In the genomic region with DNA sequence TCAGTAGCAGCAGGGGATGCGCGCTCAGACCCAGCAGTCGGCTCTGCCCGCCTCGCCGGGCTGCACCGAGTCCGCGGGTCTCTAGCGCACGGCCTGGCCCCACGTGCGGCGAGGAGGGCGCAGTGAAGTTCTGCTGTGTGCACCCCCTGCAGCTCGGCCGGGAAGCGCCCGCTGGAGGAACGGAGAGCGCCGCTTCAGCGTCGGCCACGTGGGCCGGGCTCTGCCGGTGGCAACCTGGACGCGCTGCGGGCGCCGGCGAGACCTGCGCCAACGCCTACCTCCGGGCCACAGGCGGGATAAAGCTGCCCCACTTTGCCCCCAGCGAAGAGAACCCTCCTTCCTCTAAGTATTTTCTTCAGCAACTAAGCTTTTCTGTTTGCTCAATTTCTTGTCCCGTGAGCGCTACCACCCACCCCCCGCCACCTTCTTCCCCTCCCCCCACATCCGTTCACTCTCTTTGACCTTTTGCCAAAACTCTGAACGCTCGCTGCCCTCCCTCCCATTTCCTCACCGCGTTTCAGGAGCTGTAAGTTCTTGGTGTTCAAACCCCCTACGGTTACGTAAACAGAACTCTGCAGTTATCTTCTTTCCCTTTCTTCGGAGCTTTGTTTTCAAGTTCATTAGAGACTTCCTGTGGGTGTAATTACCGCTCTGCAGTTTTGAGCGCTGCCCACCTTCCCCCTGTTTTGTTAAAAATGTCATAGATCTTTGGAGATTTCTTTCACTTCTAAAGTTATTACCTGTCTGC, we compare ENCODE assay signal across 8 cellular contexts. TPM values are rescaled to one million over a fixed set of nuclear protein-coding genes. Genes with fewer than 3 reads are reported as not detected.
DNase-seq lines count a peak whose midpoint lies in the region; ATAC-seq, FAIRE-seq and TF ChIP-seq lines count a peak whose summit lies in the region.

No MANE protein-coding gene starts in this region.

- H3K27ac ChIP-seq in BLaER1 treated with 17β-estradiol and CSF1 and Interleukin-3, amounts not matched to agents 10 nM and 100 nM: peak overlapping the region in 10 of 11 experiments; percentile 29 to 90 (median 81); a peak in 18 of 22 replicates
- no peak overlapping the region for H3K27ac ChIP-seq in endothelial cell of umbilical vein (ENCODE audit: insufficient read depth, low read depth, low read length)
- H3K27ac ChIP-seq in naive thymus-derived CD4-positive, alpha-beta T cell (ENCODE audit: low read depth, low read length): peak overlapping the region; percentile 83

- peak overlapping the region; percentile 45 to 91 (median 77) for H3K4me3 Mint-ChIP-seq in naive thymus-derived CD4-positive, alpha-beta T cell
- peak overlapping the region; percentile 73 for H3K4me3 Mint-ChIP-seq in stimulated activated effector memory CD8-positive, alpha-beta T cell treated with anti-CD3 and anti-CD28 coated beads, Interleukin-12 subunit alpha, Interleukin-12 subunit beta, amount 100 ng/mL, for 72 hours

- POLR2A ChIA-PET in endothelial cell of umbilical vein (lab: Charles Lee): no interaction called here
- POLR2A ChIA-PET in naive thymus-derived CD4-positive, alpha-beta T cell (lab: Charles Lee): interaction anchor here (0.6 to 5.3 kb wide), 38 partner anchors 8 to 478 kb away, joined by 3 to 49 read pairs (median 5); a partner anchor contains a TSS

- FAIRE-seq in endothelial cell of umbilical vein (lab: Jason Lieb, UNC): peak; percentile 89

- DNase-seq in NCI-H2029 (lab: John Stamatoyannopoulos, UW): peak; percentile 17
- DNase-seq in activated CD8-positive, alpha-beta memory T cell treated with anti-CD3 and anti-CD28 coated beads for 24 hours: peak; percentile 85
- peak; percentile 53 for DNase-seq in endothelial cell of umbilical vein (ENCODE audit: low read depth, low spot score)
- DNase-seq in naive thymus-derived CD4-positive, alpha-beta T cell: peak; percentile 45 to 98 (median 93)
- DNase-seq in stimulated activated effector memory CD8-positive, alpha-beta T cell treated with anti-CD3 and anti-CD28 coated beads, Interleukin-12 subunit alpha, Interleukin-12 subunit beta, amount 100 ng/mL, for 72 hours (ENCODE audit: low spot score in 2 of 2): peak; percentile 31 to 69

- H2AFZ ChIP-seq in endothelial cell of umbilical vein (ENCODE audit: low read depth, low read length): peak overlapping the region; percentile 76

- TF ChIP-seq POLR2A in endothelial cell of umbilical vein (IDR thresholded peaks at IDR 0.05; ENCODE audit: low read depth, low read length): no peak

- ATAC-seq in GM21390 (IDR thresholded peaks at IDR 0.05; ENCODE audit: unreplicated experiment) (peak; percentile 65), GM18870 (IDR thresholded peaks at IDR 0.05; ENCODE audit: unreplicated experiment) (no peak)
- ATAC-seq in naive thymus-derived CD4-positive, alpha-beta T cell: peak; percentile 83
- peak; percentile 72 for ATAC-seq in stimulated activated effector memory CD8-positive, alpha-beta T cell treated with anti-CD3 and anti-CD28 coated beads, Interleukin-12 subunit alpha, Interleukin-12 subunit beta, amount 100 ng/mL, for 72 hours

- H3K4me3 ChIP-seq in BLaER1 treated with 17β-estradiol and CSF1 and Interleukin-3, amounts not matched to agents 10 nM and 100 nM: peak overlapping the region; percentile 51 to 71 (median 60)
- H3K4me3 ChIP-seq in endothelial cell of umbilical vein (replicated peaks in 1 of 3; ENCODE audit: insufficient read depth in 1 of 3, low read depth in 1 of 3, low read length in 3 of 3): peak overlapping the region; percentile 33 to 66 (median 39)
- peak overlapping the region; percentile 58 for H3K4me3 ChIP-seq in naive thymus-derived CD4-positive, alpha-beta T cell (ENCODE audit: low read length)

- peak overlapping the region; percentile 84 to 99 (median 98) for H3K27ac Mint-ChIP-seq in naive thymus-derived CD4-positive, alpha-beta T cell
- H3K27ac Mint-ChIP-seq in stimulated activated effector memory CD8-positive, alpha-beta T cell treated with anti-CD3 and anti-CD28 coated beads, Interleukin-12 subunit alpha, Interleukin-12 subunit beta, amount 100 ng/mL, for 72 hours: peak overlapping the region; percentile 48

- H3K4me1 Mint-ChIP-seq in naive thymus-derived CD4-positive, alpha-beta T cell: peaks cover 33 to 84% (median 68%) of the 10 kb centered on the region in 7 donors
- peaks cover 28% of the 10 kb centered on the region for H3K4me1 Mint-ChIP-seq in stimulated activated effector memory CD8-positive, alpha-beta T cell treated with anti-CD3 and anti-CD28 coated beads, Interleukin-12 subunit alpha, Interleukin-12 subunit beta, amount 100 ng/mL, for 72 hours

- CTCF ChIA-PET in endothelial cell of umbilical vein (lab: Charles Lee): interaction anchor here (0.9 to 1.1 kb wide), 4 partner anchors 14 to 479 kb away, joined by 3 to 5 read pairs (median 4); no protein-coding TSS in a partner anchor
- CTCF ChIA-PET in naive thymus-derived CD4-positive, alpha-beta T cell (lab: Charles Lee): interaction anchor here (0.6 to 4.3 kb wide), 11 partner anchors 11 to 478 kb away, joined by 3 to 29 read pairs (median 3); a partner anchor contains a TSS

- no peaks in the 10 kb centered on the region for H3K27me3 Mint-ChIP-seq in naive thymus-derived CD4-positive, alpha-beta T cell

- H3K36me3 Mint-ChIP-seq in naive thymus-derived CD4-positive, alpha-beta T cell: peaks cover 0 to 6% (median 0%) of the 10 kb centered on the region in 5 donors
- no peaks in the 10 kb centered on the region for H3K36me3 Mint-ChIP-seq in stimulated activated effector memory CD8-positive, alpha-beta T cell treated with anti-CD3 and anti-CD28 coated beads, Interleukin-12 subunit alpha, Interleukin-12 subunit beta, amount 100 ng/mL, for 72 hours

- peaks cover 0 to 29% (median 25%) of the 10 kb centered on the region in 10 experiments; a peak in 17 of 20 replicates for H3K4me1 ChIP-seq in BLaER1 treated with 17β-estradiol and CSF1 and Interleukin-3, amounts not matched to agents 10 nM and 100 nM
- H3K4me1 ChIP-seq in endothelial cell of umbilical vein (ENCODE audit: control insufficient read depth, extremely low read depth, insufficient read depth, low read length): peaks cover 9% of the 10 kb centered on the region
- peaks cover 44 to 72% of the 10 kb centered on the region in 2 donors for H3K4me1 ChIP-seq in naive thymus-derived CD4-positive, alpha-beta T cell (ENCODE audit: control insufficient read depth in 2 of 2, insufficient read depth in 2 of 2, low read length in 2 of 2)

- H3K27me3 ChIP-seq in BLaER1 treated with 17β-estradiol and CSF1 and Interleukin-3, amounts not matched to agents 10 nM and 100 nM: peaks cover 0 to 12% (median 0%) of the 10 kb centered on the region in 11 experiments; a peak in 2 of 22 replicates
- H3K27me3 ChIP-seq in endothelial cell of umbilical vein (ENCODE audit: control insufficient read depth in 2 of 2, insufficient read depth in 2 of 2, low read length in 2 of 2): peaks cover 0 to 2% of the 10 kb centered on the region in 2 experiments
- H3K27me3 ChIP-seq in naive thymus-derived CD4-positive, alpha-beta T cell (ENCODE audit: control insufficient read depth in 2 of 2, insufficient read depth in 2 of 2, low read length in 2 of 2): no peaks in the 10 kb centered on the region

- H3K4me2 ChIP-seq in BLaER1 treated with 17β-estradiol and CSF1 and Interleukin-3, amounts not matched to agents 10 nM and 100 nM: peak overlapping the region; percentile 85 to 99 (median 94)
- peak overlapping the region; percentile 86 for H3K4me2 ChIP-seq in endothelial cell of umbilical vein (ENCODE audit: insufficient read depth, low read length)

- no peaks in the 10 kb centered on the region for H3K79me2 ChIP-seq in endothelial cell of umbilical vein (ENCODE audit: control insufficient read depth, insufficient read depth, low read length)

- peaks cover 0 to 4% (median 0%) of the 10 kb centered on the region in 11 donors for H3K9me3 Mint-ChIP-seq in naive thymus-derived CD4-positive, alpha-beta T cell
- no peaks in the 10 kb centered on the region for H3K9me3 Mint-ChIP-seq in stimulated activated effector memory CD8-positive, alpha-beta T cell treated with anti-CD3 and anti-CD28 coated beads, Interleukin-12 subunit alpha, Interleukin-12 subunit beta, amount 100 ng/mL, for 72 hours

- dilution Hi-C loops in endothelial cell of umbilical vein (cut with MboI; ENCODE audit: extremely low pct_ligation_motif_present, low sequenced_read_pairs): no loop called here

- H4K20me1 ChIP-seq in BLaER1 treated with 17β-estradiol and CSF1 and Interleukin-3, amounts not matched to agents 10 nM and 100 nM: no peaks in the 10 kb centered on the region
- no peaks in the 10 kb centered on the region for H4K20me1 ChIP-seq in endothelial cell of umbilical vein (replicated peaks; ENCODE audit: control insufficient read depth, extremely low read depth, insufficient read depth, low read length)

- H3K9me3 ChIP-seq in BLaER1 treated with 17β-estradiol and CSF1 and Interleukin-3, amounts not matched to agents 10 nM and 100 nM (replicated peaks in 1 of 11): peaks cover 10 to 19% (median 13%) of the 10 kb centered on the region in 11 experiments; a peak in 21 of 22 replicates
- H3K9me3 ChIP-seq in endothelial cell of umbilical vein (replicated peaks; ENCODE audit: control insufficient read depth, insufficient read depth, low read length): no peaks in the 10 kb centered on the region
- no peaks in the 10 kb centered on the region for H3K9me3 ChIP-seq in naive thymus-derived CD4-positive, alpha-beta T cell (ENCODE audit: control insufficient read depth in 2 of 3, low read length in 3 of 3)

- H3K9ac ChIP-seq in BLaER1 treated with 17β-estradiol and CSF1 and Interleukin-3, amounts not matched to agents 10 nM and 100 nM: peak overlapping the region; percentile 41 to 85 (median 75)
- peak overlapping the region; percentile 19 for H3K9ac ChIP-seq in endothelial cell of umbilical vein (replicated peaks; ENCODE audit: extremely low read depth, insufficient read depth, low read length)

- intact Hi-C loops in endothelial cell of umbilical vein (cut with micrococcal nuclease): loop anchor here (5.0 kb wide), 1 partner anchor 56 kb away; no protein-coding TSS in a partner anchor
- intact Hi-C loops in naive thymus-derived CD4-positive, alpha-beta T cell (cut with micrococcal nuclease): loop anchor here (1.0 to 10.0 kb wide), 22 partner anchors 11 to 581 kb away; a partner anchor contains a TSS

- peak in 1 of 2 donors; percentile 32 for TF ChIP-seq CTCF in endothelial cell of umbilical vein (IDR thresholded peaks at IDR 0.05; ENCODE audit: extremely low read depth in 1 of 2, insufficient read depth in 1 of 2, low read depth in 1 of 2, low read length in 2 of 2)

- H3K9me1 ChIP-seq in endothelial cell of umbilical vein (replicated peaks; ENCODE audit: control insufficient read depth, extremely low read depth, insufficient read depth, low read length): no peaks in the 10 kb centered on the region

- peaks cover 0 to 3% (median 0%) of the 10 kb centered on the region in 11 experiments; a peak in 1 of 22 replicates for H3K36me3 ChIP-seq in BLaER1 treated with 17β-estradiol and CSF1 and Interleukin-3, amounts not matched to agents 10 nM and 100 nM
- no peaks in the 10 kb centered on the region for H3K36me3 ChIP-seq in endothelial cell of umbilical vein (ENCODE audit: control insufficient read depth in 2 of 2, extremely low read depth in 1 of 2, insufficient read depth in 2 of 2, low read length in 2 of 2)
- no peaks in the 10 kb centered on the region for H3K36me3 ChIP-seq in naive thymus-derived CD4-positive, alpha-beta T cell (ENCODE audit: control insufficient read depth in 2 of 3, insufficient read depth in 3 of 3, low read length in 3 of 3)

- no TSS peak for BruUV-seq in endothelial cell of umbilical vein (replicated peaks; lab: Mats Ljungman, UMichigan)

RNA-seq across cellular contexts. Expression of a gene that starts 42.6 kb away (rescaled TPM):
- not detected in 2 replicates for total RNA-seq in endothelial cell of umbilical vein
- polyA plus RNA-seq in endothelial cell of umbilical vein: not detected in 2 replicates
- polyA plus RNA-seq in endothelial cell of umbilical vein (2011; cell fraction: cytosol; rRNA removed): not detected in 2 replicates
- not detected in 2 replicates for polyA plus RNA-seq in endothelial cell of umbilical vein (2011; cell fraction: nucleus; rRNA removed)
- not detected in 2 replicates for polyA plus RNA-seq in endothelial cell of umbilical vein (2012)
- not detected in 2 replicates for polyA minus RNA-seq in endothelial cell of umbilical vein
- not detected for polyA minus RNA-seq in endothelial cell of umbilical vein (2011; cell fraction: cytosol; rRNA and poly(A)+ RNA removed)
- not detected in 2 replicates for polyA minus RNA-seq in endothelial cell of umbilical vein (2011; cell fraction: nucleus; rRNA and poly(A)+ RNA removed)
- total RNA-seq in naive thymus-derived CD4-positive, alpha-beta T cell: 10 to 100 TPM in 4 of 5 experiments, under 1 TPM in 1; 0.17 to 26.8 (median 21.6) TPM
- polyA plus RNA-seq in naive thymus-derived CD4-positive, alpha-beta T cell: 10 to 100 TPM; 11.9 to 24.3 TPM

Comparison
In these comparisons a context has a peak if more than half of its experiments do, and no peak if none do; other contexts are left out.
1. DNase-seq: peak in every context shown above with its lines; median percentile 93 in naive thymus-derived CD4-positive, alpha-beta T cell; 85 in activated CD8-positive, alpha-beta memory T cell treated with anti-CD3 and anti-CD28 coated beads for 24 hours; 53 in endothelial cell of umbilical vein; 50 in stimulated activated effector memory CD8-positive, alpha-beta T cell treated with anti-CD3 and anti-CD28 coated beads, Interleukin-12 subunit alpha, Interleukin-12 subunit beta, amount 100 ng/mL, for 72 hours; 17 in NCI-H2029.